Comparison of ENCODE assay signal across 17 cellular contexts in genomic region chr22:30226192-30226832, GRCh38. TPM values are rescaled to one million over a fixed set of nuclear protein-coding genes. Genes with fewer than 3 reads are reported as not detected.
A peak's percentile ranks its signal among the peaks of the same experiment; 100 is the strongest.
DNase-seq lines count a peak whose midpoint lies in the region.
"Had no signal": no experiment of that assay in that cellular context is flagged by ENCODE, and none has a peak within 500 bp of the region (broad histone marks: within the 10 kb centered on the region; RNA-seq: fewer than 3 reads in every experiment).

No MANE protein-coding gene starts in this region.

- in situ Hi-C loops in SK-MEL-5 (cut with HindIII; ENCODE audit: low pct_unique_long_range_greater_than_20kb, low sequenced_read_pairs): no loop called here

- DNase-seq in A172 (ENCODE audit: low spot score): peak; percentile 88
- peak; percentile 49 for DNase-seq in EH (ENCODE audit: low read depth)
- DNase-seq in SK-MEL-5 (ENCODE audit: low read depth, low spot score): peak; percentile 47
- peak; percentile 14 for DNase-seq in glomerular endothelial cell (ENCODE audit: extremely low read depth, low read depth, low spot score)
- no peak for DNase-seq in NCI-H82 treated with DMSO at 0.1 percent for 48 hours (lab: John Stamatoyannopoulos, UW; ENCODE audit: unreplicated experiment)
- DNase-seq in central memory CD4-positive, alpha-beta T cell: no peak
- no peak for DNase-seq in cerebellum (ENCODE audit: low spot score)
- DNase-seq in effector CD4-positive, alpha-beta T cell: no peak
- DNase-seq: activated CD4-positive, alpha-beta T cell treated with anti-CD3 and anti-CD28 coated beads, Interleukin-2, amount 50 U/mL, for 48 hours; activated gamma-delta T cell treated with Interleukin-2 at 50 U/mL for 16 hours; caudate nucleus; NCI-H1092 treated with DMSO at 0.1 percent for 48 hours; NCI-H345; OCI-M1; stimulated activated CD4-positive, alpha-beta T cell treated with anti-CD3 and anti-CD28 coated beads, Interleukin-4, amount 100 ng/mL, for 1 hour; upper lobe of right lung had no signal

RNA-seq across cellular contexts. Expression of gene LIF, which starts 20.2 kb away (rescaled TPM):
- 24.8 and 25.4 TPM in 2 replicates for total RNA-seq in A172 (2014; rRNA removed; shearing (Covaris generic))
- 3.2 and 3.4 TPM in 2 replicates for total RNA-seq in SK-MEL-5 (2014; rRNA removed; shearing (Covaris generic))
- polyA plus RNA-seq in SK-MEL-5 (2015; cell fraction: cytosol; rRNA removed): 9.0 and 11.8 TPM in 2 replicates
- 92.4 and 93.3 TPM in 2 replicates for polyA plus RNA-seq in SK-MEL-5 (2015; cell fraction: nucleus; rRNA removed)
- total RNA-seq in glomerular endothelial cell (16.6 and 25.2 TPM in 2 replicates), cerebellum (0.09 TPM)

RNA-seq across cellular contexts. Expression of gene OSM, which starts 40.3 kb away (rescaled TPM):
- total RNA-seq in A172 (2014; rRNA removed; shearing (Covaris generic)): not detected in 2 replicates
- total RNA-seq in SK-MEL-5 (2014; rRNA removed; shearing (Covaris generic)): not detected in 2 replicates
- polyA plus RNA-seq in SK-MEL-5 (2015; cell fraction: cytosol; rRNA removed): not detected in 2 replicates
- not detected in 2 replicates for polyA plus RNA-seq in SK-MEL-5 (2015; cell fraction: nucleus; rRNA removed)
- total RNA-seq in glomerular endothelial cell (not detected in 2 replicates), cerebellum (0.27 TPM)
- total RNA-seq: epithelial cell of proximal tubule had no signal

Comparison
In these comparisons a context has a peak if more than half of its experiments do, and no peak if none do; other contexts are left out.
1. DNase-seq: peak in A172 (single experiment), EH (single experiment), SK-MEL-5 (single experiment) and glomerular endothelial cell (single experiment); none in NCI-H82 treated with DMSO at 0.1 percent for 48 hours (single experiment), central memory CD4-positive, alpha-beta T cell (single experiment), cerebellum (single experiment) and effector CD4-positive, alpha-beta T cell (single experiment).